In genomic region chr2:134590679-134591078, GRCh38 we compare ENCODE assay signal across 2 cellular contexts.
TF ChIP-seq lines count a peak whose summit lies in the region.

No MANE protein-coding gene starts in this region.

TF ChIP-seq in A549, 52 proteins besides CTCF, POLR2A, EP300 and RAD21 (continued from another document):
- TF ChIP-seq HOXB5 (CRISPR knock-in tag; IDR thresholded peaks at IDR 0.05) (no peak), SREBF2 (IDR thresholded peaks at IDR 0.05) (no peak), BCL3 (IDR thresholded peaks at IDR 0.05) (no peak), ZFP36 (IDR thresholded peaks at IDR 0.05; ENCODE audit: borderline replicate concordance, partially characterized antibody) (peak; percentile 98), HOXB13 (CRISPR knock-in tag; IDR thresholded peaks at IDR 0.05; ENCODE audit: low read depth) (no peak)

TF ChIP-seq in HEK293, 187 proteins besides CTCF, POLR2A, EP300 and RAD21 (continued from another document):
- TF ChIP-seq ZNF677 (tag by site-specific recombination; IDR thresholded peaks at IDR 0.05) (peak; percentile 70), ZNF302 (tag by site-specific recombination; IDR thresholded peaks at IDR 0.05; ENCODE audit: low read depth) (no peak), KLF16 (tag by site-specific recombination; IDR thresholded peaks at IDR 0.05) (no peak), TRIM28 (IDR thresholded peaks at IDR 0.05; ENCODE audit: borderline replicate concordance, low read length) (peak; percentile 37; the same call in 1 of the 2 replicates), ZSCAN4 (tag by site-specific recombination; IDR thresholded peaks at IDR 0.05) (no peak), ZNF391 (tag by site-specific recombination; IDR thresholded peaks at IDR 0.05; ENCODE audit: borderline replicate concordance, low read depth) (no peak), ZNF114 (tag by site-specific recombination; IDR thresholded peaks at IDR 0.05) (no peak), ZNF514 (tag by site-specific recombination; IDR thresholded peaks at IDR 0.05) (no peak), ZNF529 (tag by site-specific recombination; IDR thresholded peaks at IDR 0.05; ENCODE audit: insufficient replicate concordance) (no peak), SETDB1 (IDR thresholded peaks at IDR 0.05; ENCODE audit: insufficient read length, low read length) (peak; percentile 86), SALL2 (tag by site-specific recombination; IDR thresholded peaks at IDR 0.05; ENCODE audit: borderline replicate concordance) (no peak), ZNF843 (tag by site-specific recombination; IDR thresholded peaks at IDR 0.05) (no peak), AEBP2 (tag by site-specific recombination; IDR thresholded peaks at IDR 0.05; ENCODE audit: borderline replicate concordance) (no peak), ZNF148 (tag by site-specific recombination; IDR thresholded peaks at IDR 0.05; ENCODE audit: borderline replicate concordance) (no peak), RBAK (tag by site-specific recombination; IDR thresholded peaks at IDR 0.05) (no peak)
